Comparison of ENCODE assay signal across 9 cellular contexts in the genomic region with DNA sequence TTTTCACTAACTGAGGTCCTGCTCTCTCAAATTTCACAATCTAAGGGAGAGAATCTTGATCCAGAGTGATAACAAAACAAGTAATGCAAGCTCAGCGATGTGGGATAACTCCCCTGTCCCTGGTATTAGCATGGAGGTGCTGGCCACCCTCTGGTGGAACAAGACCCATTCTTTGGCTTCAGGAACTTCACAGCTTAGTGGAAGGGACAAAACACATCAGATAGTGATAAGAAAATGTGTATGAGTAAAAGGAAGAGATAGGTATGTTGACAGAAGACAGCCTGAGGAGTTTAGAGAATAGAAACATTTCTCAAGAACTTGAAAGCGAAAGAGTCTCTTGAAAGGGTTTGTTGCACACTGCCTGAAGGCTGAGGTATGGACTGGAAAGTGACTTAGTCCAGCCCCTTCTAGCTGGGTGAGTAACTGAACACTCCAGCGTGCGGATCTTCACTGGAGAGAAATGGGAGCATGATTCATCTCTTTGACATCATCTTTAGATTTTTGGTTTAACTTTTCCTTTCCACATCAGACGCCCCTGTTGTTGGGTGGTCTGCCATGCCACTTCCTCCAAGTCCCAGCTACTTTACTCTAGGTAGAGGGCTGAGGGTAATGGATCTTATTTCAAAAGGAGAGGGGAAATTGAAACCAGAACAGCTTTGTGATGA. TPM values are rescaled to one million over a fixed set of nuclear protein-coding genes. Genes with fewer than 3 reads are reported as not detected.
DNase-seq lines count a peak whose midpoint lies in the region; ATAC-seq and TF ChIP-seq lines count a peak whose summit lies in the region.
"Had no signal": no experiment of that assay in that cellular context is flagged by ENCODE, and none has a peak within 500 bp of the region (broad histone marks: within the 10 kb centered on the region; RNA-seq: fewer than 3 reads in every experiment).

No MANE protein-coding gene starts in this region.

- DNase-seq in activated T-cell treated with anti-CD3 and anti-CD28 coated beads for 48 hours (ENCODE audit: low read depth) (peak; percentile 37), COLO829 (ENCODE audit: low spot score) (no peak), BE2C (no peak), DMS 273 (lab: John Stamatoyannopoulos, UW; ENCODE audit: unreplicated experiment) (no peak)
- DNase-seq in activated T-cell treated with anti-CD3 and anti-CD28 coated beads, Interleukin-2, amount 50 U/mL, for 1 hour = no peak
- DNase-seq in activated naive CD8-positive, alpha-beta T cell treated with anti-CD3 and anti-CD28 coated beads, Interleukin-2, amount 10 ng/mL, durations not matched to agents 7 days and 5 days = no peak
- DNase-seq in stimulated activated naive B cell treated with anti-CD40 and anti-IgM and Interleukin-4, amounts not matched to agents 10 μg/mL and 1 μg/mL and 100 μg/mL, for 72 hours = no peak
- DNase-seq: CD4-positive, alpha-beta T cell had no signal

- POLR2A ChIA-PET in activated naive CD8-positive, alpha-beta T cell treated with anti-CD3 and anti-CD28 coated beads, Interleukin-2, amount 10 ng/mL, durations not matched to agents 7 days and 5 days (lab: Charles Lee) = interaction anchor here (0.9 kb wide), 1 partner anchor 25 kb away, joined by 3 read pairs; no protein-coding TSS in a partner anchor

- H3K4me1 Mint-ChIP-seq in activated naive CD8-positive, alpha-beta T cell treated with anti-CD3 and anti-CD28 coated beads, Interleukin-2, amount 10 ng/mL, durations not matched to agents 7 days and 5 days = peaks cover 17% of the 10 kb centered on the region
- peaks cover 7 to 9% of the 10 kb centered on the region in 2 donors for H3K4me1 Mint-ChIP-seq in stimulated activated naive B cell treated with anti-CD40 and anti-IgM and Interleukin-4, amounts not matched to agents 10 μg/mL and 1 μg/mL and 100 μg/mL, for 72 hours

- H3K4me3 Mint-ChIP-seq in activated naive CD8-positive, alpha-beta T cell treated with anti-CD3 and anti-CD28 coated beads, Interleukin-2, amount 10 ng/mL, durations not matched to agents 7 days and 5 days = peak overlapping the region; percentile 46
- H3K4me3 Mint-ChIP-seq in stimulated activated naive B cell treated with anti-CD40 and anti-IgM and Interleukin-4, amounts not matched to agents 10 μg/mL and 1 μg/mL and 100 μg/mL, for 72 hours = no peak overlapping the region
- H3K4me3 Mint-ChIP-seq: CD4-positive, alpha-beta T cell had no signal

- no peaks in the 10 kb centered on the region for H3K27me3 ChIP-seq in BE2C

- no peaks in the 10 kb centered on the region for H3K9me3 Mint-ChIP-seq in activated naive CD8-positive, alpha-beta T cell treated with anti-CD3 and anti-CD28 coated beads, Interleukin-2, amount 10 ng/mL, durations not matched to agents 7 days and 5 days
- no peaks in the 10 kb centered on the region for H3K9me3 Mint-ChIP-seq in stimulated activated naive B cell treated with anti-CD40 and anti-IgM and Interleukin-4, amounts not matched to agents 10 μg/mL and 1 μg/mL and 100 μg/mL, for 72 hours
- H3K9me3 Mint-ChIP-seq: CD4-positive, alpha-beta T cell had no signal

- H3K4me1 ChIP-seq in BE2C = no peaks in the 10 kb centered on the region

- peaks cover 2% of the 10 kb centered on the region for H3K27me3 Mint-ChIP-seq in activated naive CD8-positive, alpha-beta T cell treated with anti-CD3 and anti-CD28 coated beads, Interleukin-2, amount 10 ng/mL, durations not matched to agents 7 days and 5 days
- peaks cover 6 to 20% of the 10 kb centered on the region in 2 donors for H3K27me3 Mint-ChIP-seq in stimulated activated naive B cell treated with anti-CD40 and anti-IgM and Interleukin-4, amounts not matched to agents 10 μg/mL and 1 μg/mL and 100 μg/mL, for 72 hours

- H3K27ac Mint-ChIP-seq in activated naive CD8-positive, alpha-beta T cell treated with anti-CD3 and anti-CD28 coated beads, Interleukin-2, amount 10 ng/mL, durations not matched to agents 7 days and 5 days = peak overlapping the region; percentile 68
- no peak overlapping the region for H3K27ac Mint-ChIP-seq in stimulated activated naive B cell treated with anti-CD40 and anti-IgM and Interleukin-4, amounts not matched to agents 10 μg/mL and 1 μg/mL and 100 μg/mL, for 72 hours
- H3K27ac Mint-ChIP-seq: CD4-positive, alpha-beta T cell had no signal

- no peaks in the 10 kb centered on the region for H3K36me3 ChIP-seq in BE2C

- peak; percentile 68 for ATAC-seq in HG03103 (IDR thresholded peaks at IDR 0.05; ENCODE audit: low read depth, unreplicated experiment)
- ATAC-seq in activated naive CD8-positive, alpha-beta T cell treated with anti-CD3 and anti-CD28 coated beads, Interleukin-2, amount 10 ng/mL, durations not matched to agents 7 days and 5 days (ENCODE audit: low read depth) = peak; percentile 70
- ATAC-seq in stimulated activated naive B cell treated with anti-CD40 and anti-IgM and Interleukin-4, amounts not matched to agents 10 μg/mL and 1 μg/mL and 100 μg/mL, for 72 hours (replicated peaks) = peak; percentile 77

- no peak overlapping the region for H3K4me3 ChIP-seq in BE2C (ENCODE audit: low read depth, low read length)

- no peak for TF ChIP-seq CTCF in BE2C (IDR thresholded peaks at IDR 0.05; ENCODE audit: low read depth, low read length)

- no peaks in the 10 kb centered on the region for H3K9me3 ChIP-seq in BE2C

- no peaks in the 10 kb centered on the region for H3K36me3 Mint-ChIP-seq in activated naive CD8-positive, alpha-beta T cell treated with anti-CD3 and anti-CD28 coated beads, Interleukin-2, amount 10 ng/mL, durations not matched to agents 7 days and 5 days
- no peaks in the 10 kb centered on the region for H3K36me3 Mint-ChIP-seq in stimulated activated naive B cell treated with anti-CD40 and anti-IgM and Interleukin-4, amounts not matched to agents 10 μg/mL and 1 μg/mL and 100 μg/mL, for 72 hours

RNA-seq across cellular contexts. Expression of a gene that starts 25.4 kb away (rescaled TPM):
- total RNA-seq in activated naive CD8-positive, alpha-beta T cell treated with anti-CD3 and anti-CD28 coated beads, Interleukin-2, amount 10 ng/mL, durations not matched to agents 7 days and 5 days = 1 to 10 TPM; 6.1 to 6.5 TPM
- 7.5 TPM for polyA plus RNA-seq in BE2C (2012; ENCODE audit: insufficient read depth, insufficient read length, low read depth)
